ENCODE assay signal across 28 cellular contexts in the genomic region with DNA sequence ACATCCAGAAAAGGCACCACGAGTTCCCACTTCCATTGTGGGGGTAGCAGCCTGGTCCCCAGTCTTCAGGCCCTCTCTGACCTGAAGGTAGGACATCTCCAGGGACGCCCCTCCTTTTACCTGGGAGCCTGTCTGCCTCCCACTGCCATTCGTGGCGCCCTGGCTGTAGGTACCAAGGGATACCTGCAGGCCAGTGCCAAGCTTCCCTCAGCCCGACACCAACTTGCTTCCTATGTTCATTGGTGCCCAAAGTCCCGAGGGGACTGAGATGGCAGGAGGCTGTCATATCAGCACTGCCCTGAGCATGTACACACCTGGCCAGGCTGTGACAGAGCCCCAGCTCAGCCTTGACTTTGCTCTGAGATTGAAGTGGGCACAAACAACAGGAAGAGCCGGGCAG.
DNase-seq lines count a peak whose midpoint lies in the region; ATAC-seq, FAIRE-seq and TF ChIP-seq lines count a peak whose summit lies in the region.
"Had no signal": no experiment of that assay in that cellular context is flagged by ENCODE, and none has a peak within 500 bp of the region (broad histone marks: within the 10 kb centered on the region; RNA-seq: fewer than 3 reads in every experiment).

No MANE protein-coding gene starts in this region.

- no peaks in the 10 kb centered on the region for H3K4me1 Mint-ChIP-seq in chondrocyte (ENCODE audit: low read depth)
- no peaks in the 10 kb centered on the region for H3K4me1 Mint-ChIP-seq in activated T-helper 1 cell treated with anti-CD3 and anti-CD28 coated beads, Interleukin-12 subunit alpha, Interleukin-12 subunit beta, Interleukin-2, Interleukin-4 antibody, amounts not matched to agents 30 ng/mL and 10 ng/mL and 1 ng/mL, durations not matched to agents 14 hours and 24 hours and 36 hours (ENCODE audit: low read depth)
- H3K4me1 Mint-ChIP-seq: CD14-positive monocyte; CD4-positive, alpha-beta memory T cell; CD4-positive, CD25-positive, alpha-beta regulatory T cell; CD8-positive, alpha-beta memory T cell had no signal

- H3K9me3 ChIP-seq in H1 (ENCODE audit: insufficient read depth in 2 of 2, low read depth in 1 of 2, low read length in 1 of 2) (no peaks in the 10 kb centered on the region), upper lobe of right lung (no peaks in the 10 kb centered on the region)
- H3K9me3 ChIP-seq: BE2C, BLaER1 had no signal

- no peak for TF ChIP-seq CTCF in chondrocyte (IDR thresholded peaks at IDR 0.05)
- TF ChIP-seq CTCF in H1 (IDR thresholded peaks at IDR 0.05; ENCODE audit: control extremely low read depth in 1 of 3, insufficient read depth in 1 of 3, low read depth in 1 of 3, low read length in 3 of 3) = no peak
- no peak for TF ChIP-seq CTCF in upper lobe of right lung (IDR thresholded peaks at IDR 0.05)

- no peak overlapping the region for H3K18ac ChIP-seq in H1 (ENCODE audit: extremely low read depth, low read length)

- H2BK15ac ChIP-seq in H1 (ENCODE audit: low read length) = no peak overlapping the region

- no peak overlapping the region for H4K91ac ChIP-seq in H1 (replicated peaks; ENCODE audit: insufficient read length, low read length)

- no peaks in the 10 kb centered on the region for H3K36me3 Mint-ChIP-seq in chondrocyte (ENCODE audit: low read depth)
- no peaks in the 10 kb centered on the region for H3K36me3 Mint-ChIP-seq in activated T-helper 1 cell treated with anti-CD3 and anti-CD28 coated beads, Interleukin-12 subunit alpha, Interleukin-12 subunit beta, Interleukin-2, Interleukin-4 antibody, amounts not matched to agents 30 ng/mL and 10 ng/mL and 1 ng/mL, durations not matched to agents 14 hours and 24 hours and 36 hours (ENCODE audit: low read depth)
- H3K36me3 Mint-ChIP-seq: CD14-positive monocyte; CD4-positive, alpha-beta memory T cell; CD4-positive, CD25-positive, alpha-beta regulatory T cell; CD8-positive, alpha-beta memory T cell had no signal

- no peak overlapping the region for H3K4ac ChIP-seq in H1 (replicated peaks; ENCODE audit: insufficient read length, low read depth, low read length)

- H3K27me3 Mint-ChIP-seq in chondrocyte (ENCODE audit: low read depth) = peaks cover 5% of the 10 kb centered on the region
- H3K27me3 Mint-ChIP-seq in activated T-helper 1 cell treated with anti-CD3 and anti-CD28 coated beads, Interleukin-12 subunit alpha, Interleukin-12 subunit beta, Interleukin-2, Interleukin-4 antibody, amounts not matched to agents 30 ng/mL and 10 ng/mL and 1 ng/mL, durations not matched to agents 14 hours and 24 hours and 36 hours (ENCODE audit: insufficient read depth) = no peaks in the 10 kb centered on the region
- H3K27me3 Mint-ChIP-seq: CD4-positive, alpha-beta memory T cell; CD4-positive, CD25-positive, alpha-beta regulatory T cell; CD8-positive, alpha-beta memory T cell had no signal

- H3K36me3 ChIP-seq in H1 (ENCODE audit: control insufficient read depth in 2 of 4, insufficient read depth in 4 of 4, low read length in 3 of 4) = no peaks in the 10 kb centered on the region
- H3K36me3 ChIP-seq in upper lobe of right lung = no peaks in the 10 kb centered on the region
- H3K36me3 ChIP-seq: BE2C, BLaER1 had no signal

- no peaks in the 10 kb centered on the region for H3K23me2 ChIP-seq in H1 (ENCODE audit: low read depth, low read length)

- DNase-seq in chondrocyte (ENCODE audit: low spot score) = peak; percentile 85
- DNase-seq in H1 (ENCODE audit: low read depth in 1 of 2, low spot score in 2 of 2) = no peak
- peak; percentile 76 for DNase-seq in posterior vena cava (ENCODE audit: low spot score)
- DNase-seq in upper lobe of right lung = no peak
- DNase-seq in activated T-helper 1 cell treated with anti-CD3 and anti-CD28 coated beads, Interleukin-12 subunit alpha, Interleukin-12 subunit beta, Interleukin-2, Interleukin-4 antibody, amounts not matched to agents 30 ng/mL and 10 ng/mL and 1 ng/mL, durations not matched to agents 14 hours and 24 hours and 36 hours (ENCODE audit: low spot score) = no peak
- DNase-seq: 8988T; ACHN; BE2C; C1 segment of cervical spinal cord; CD4-positive, alpha-beta memory T cell; CD4-positive, CD25-positive, alpha-beta regulatory T cell; COR-L47; DMS 273 treated with DMSO at 0.1 percent for 48 hours; DMS153; DMS53; DMS79; DND-41; EL; GDM1 had no signal

- POLR2A ChIA-PET in H1 (lab: Charles Lee; ENCODE audit: partially characterized antibody) = no interaction called here

- H3K9me3 Mint-ChIP-seq in chondrocyte (ENCODE audit: low read depth) = peaks cover 3% of the 10 kb centered on the region
- H3K9me3 Mint-ChIP-seq in activated T-helper 1 cell treated with anti-CD3 and anti-CD28 coated beads, Interleukin-12 subunit alpha, Interleukin-12 subunit beta, Interleukin-2, Interleukin-4 antibody, amounts not matched to agents 30 ng/mL and 10 ng/mL and 1 ng/mL, durations not matched to agents 14 hours and 24 hours and 36 hours = peaks cover 11% of the 10 kb centered on the region

- no peak overlapping the region for H3K27ac Mint-ChIP-seq in chondrocyte (ENCODE audit: unreplicated experiment)
- no peak overlapping the region for H3K27ac Mint-ChIP-seq in activated T-helper 1 cell treated with anti-CD3 and anti-CD28 coated beads, Interleukin-12 subunit alpha, Interleukin-12 subunit beta, Interleukin-2, Interleukin-4 antibody, amounts not matched to agents 30 ng/mL and 10 ng/mL and 1 ng/mL, durations not matched to agents 14 hours and 24 hours and 36 hours
- H3K27ac Mint-ChIP-seq: CD4-positive, alpha-beta memory T cell; CD4-positive, CD25-positive, alpha-beta regulatory T cell; CD8-positive, alpha-beta memory T cell had no signal

- no peak overlapping the region for H3K27ac ChIP-seq in H1 (ENCODE audit: low read depth, low read length)
- H3K27ac ChIP-seq in upper lobe of right lung = no peak overlapping the region
- H3K27ac ChIP-seq: BLaER1 had no signal

- H4K5ac ChIP-seq in H1 (ENCODE audit: insufficient read length, low read depth, low read length) = no peak overlapping the region

- no peak overlapping the region for H3K4me2 ChIP-seq in H1 (ENCODE audit: insufficient read depth in 1 of 2, low read depth in 2 of 2, low read length in 2 of 2)
- H3K4me2 ChIP-seq: BLaER1 had no signal

- no peaks in the 10 kb centered on the region for H3K79me2 ChIP-seq in H1 (ENCODE audit: control insufficient read depth in 1 of 2, insufficient read depth in 2 of 2, low read length in 2 of 2)

- no peak overlapping the region for H3K56ac ChIP-seq in H1 (replicated peaks; ENCODE audit: insufficient read length, low read depth, low read length)

- no peak overlapping the region for H3K14ac ChIP-seq in H1 (ENCODE audit: insufficient read length)

- H3K4me3 ChIP-seq in H1 (ENCODE audit: extremely low read depth in 1 of 4, insufficient read depth in 2 of 4, low read depth in 3 of 4, low read length in 4 of 4) (no peak overlapping the region), upper lobe of right lung (no peak overlapping the region)
- H3K4me3 ChIP-seq: BLaER1, GM12878 had no signal

- no peak overlapping the region for H3K9ac ChIP-seq in H1 (replicated peaks in 1 of 4; ENCODE audit: extremely low read depth in 1 of 4, low read depth in 3 of 4, low read length in 3 of 4)
- H3K9ac ChIP-seq: BLaER1 had no signal

- CTCF ChIA-PET in H1 (lab: Charles Lee; ENCODE audit: partially characterized antibody) = interaction anchor here (1.3 kb wide), 1 partner anchor 26 kb away, joined by 3 read pairs; no protein-coding TSS in a partner anchor

- no peak overlapping the region for H2AFZ ChIP-seq in H1 (ENCODE audit: low read length)

- TF ChIP-seq POLR2A in H1 (IDR thresholded peaks at IDR 0.05; ENCODE audit: control extremely low read depth in 1 of 2, low read depth in 2 of 2, low read length in 2 of 2) = no peak

- no peak for TF ChIP-seq EP300 in H1 (IDR thresholded peaks at IDR 0.05; ENCODE audit: borderline replicate concordance in 1 of 2, low read depth in 2 of 2, low read length in 2 of 2)

- H2BK120ac ChIP-seq in H1 (replicated peaks; ENCODE audit: low read depth, low read length) = no peak overlapping the region

- H4K8ac ChIP-seq in H1 (ENCODE audit: extremely low read depth, insufficient read depth, low read length) = 0 out of 2 replicates have a peak overlapping the region, but pooled peaks have one; percentile 35

- H3K4me3 Mint-ChIP-seq in chondrocyte (ENCODE audit: unreplicated experiment) = no peak overlapping the region
- no peak overlapping the region for H3K4me3 Mint-ChIP-seq in activated T-helper 1 cell treated with anti-CD3 and anti-CD28 coated beads, Interleukin-12 subunit alpha, Interleukin-12 subunit beta, Interleukin-2, Interleukin-4 antibody, amounts not matched to agents 30 ng/mL and 10 ng/mL and 1 ng/mL, durations not matched to agents 14 hours and 24 hours and 36 hours
- H3K4me3 Mint-ChIP-seq: CD14-positive monocyte; CD4-positive, alpha-beta memory T cell; CD4-positive, CD25-positive, alpha-beta regulatory T cell; CD8-positive, alpha-beta memory T cell had no signal

- peak; percentile 20 for ATAC-seq in upper lobe of right lung
- no peak for ATAC-seq in HG03442 (IDR thresholded peaks at IDR 0.05; ENCODE audit: unreplicated experiment)
- no peak for ATAC-seq in GM21529 (IDR thresholded peaks at IDR 0.05; ENCODE audit: unreplicated experiment)
- ATAC-seq: GM12878 had no signal

- H4K20me1 ChIP-seq in H1 (replicated peaks in 1 of 2; ENCODE audit: control insufficient read depth in 1 of 2, insufficient read depth in 2 of 2, low read length in 2 of 2) = no peaks in the 10 kb centered on the region
- H4K20me1 ChIP-seq: BLaER1 had no signal

- no peak overlapping the region for H3K23ac ChIP-seq in H1 (ENCODE audit: insufficient read length)

- H3K4me1 ChIP-seq in H1 (replicated peaks in 1 of 4; ENCODE audit: control insufficient read depth in 3 of 4, insufficient read depth in 4 of 4, low read length in 3 of 4) (no peaks in the 10 kb centered on the region), upper lobe of right lung (no peaks in the 10 kb centered on the region)
- H3K4me1 ChIP-seq: BE2C, BLaER1 had no signal

- H2BK20ac ChIP-seq in H1 (ENCODE audit: low read length) = no peak overlapping the region

- no peak overlapping the region for H2BK12ac ChIP-seq in H1 (ENCODE audit: low read depth, low read length)

- H3K27me3 ChIP-seq in H1 (replicated peaks in 1 of 4; ENCODE audit: control insufficient read depth in 3 of 4, extremely low read depth in 1 of 4, insufficient read depth in 3 of 4, low read length in 3 of 4) = no peaks in the 10 kb centered on the region
- H3K27me3 ChIP-seq in upper lobe of right lung = no peaks in the 10 kb centered on the region
- H3K27me3 ChIP-seq: BE2C, BLaER1 had no signal

- no peak overlapping the region for H2BK5ac ChIP-seq in H1 (ENCODE audit: low read depth, low read length)

- no peak overlapping the region for H2AK5ac ChIP-seq in H1 (ENCODE audit: low read depth, low read length)

- WGBS in H1 (ENCODE audit: extremely low coverage in 1 of 2, insufficient coverage in 1 of 2, insufficient read length in 1 of 2, insufficient replicate concordance in 2 of 2, low coverage in 1 of 2, low lambda C conversion rate in 2 of 2, missing lambda C conversion rate in 1 of 2), 2 experiments = 94% methylated on average over 7 of the region's 7 CpGs; no CpG with 5 or more reads in 1 of the 2 experiments

- intact Hi-C loops in posterior vena cava (cut with DNase I) = no loop called here
- intact Hi-C loops in upper lobe of right lung (cut with DNase I) = no loop called here
- intact Hi-C loops in activated T-helper 1 cell treated with anti-CD3 and anti-CD28 coated beads, Interleukin-12 subunit alpha, Interleukin-12 subunit beta, Interleukin-2, Interleukin-4 antibody, amounts not matched to agents 30 ng/mL and 10 ng/mL and 1 ng/mL, durations not matched to agents 14 hours and 24 hours and 36 hours (cut with micrococcal nuclease) = no loop called here

- no peak for TF ChIP-seq RAD21 in H1 (IDR thresholded peaks at IDR 0.05 in 1 of 2, conservative IDR thresholded peaks at IDR 0.05 in 1 of 2; ENCODE audit: low read depth in 2 of 2, low read length in 2 of 2)

- no peak for FAIRE-seq in H1 (lab: Jason Lieb, UNC)
- FAIRE-seq: A204.1, GM12878, GM12892, GM19239 had no signal

- no peaks in the 10 kb centered on the region for H3K79me1 ChIP-seq in H1 (ENCODE audit: low read depth, low read length)

Comparison
In these comparisons a context has a peak if more than half of its experiments do, and no peak if none do; other contexts are left out.
1. DNase-seq: peak in chondrocyte (single experiment) and posterior vena cava (single experiment); none in H1 (0 of 2), upper lobe of right lung (single experiment) and activated T-helper 1 cell treated with anti-CD3 and anti-CD28 coated beads, Interleukin-12 subunit alpha, Interleukin-12 subunit beta, Interleukin-2, Interleukin-4 antibody, amounts not matched to agents 30 ng/mL and 10 ng/mL and 1 ng/mL, durations not matched to agents 14 hours and 24 hours and 36 hours (single experiment).